ENCODE assay signal across 2 cellular contexts in genomic region chr18:54916507-54916906, GRCh38.
TF ChIP-seq lines count a peak whose summit lies in the region.

No MANE protein-coding gene starts in this region.

TF ChIP-seq in HepG2, 621 proteins besides CTCF, POLR2A, EP300 and RAD21:
- TF ChIP-seq MTA1 (CRISPR knock-in tag; IDR thresholded peaks at IDR 0.05; ENCODE audit: borderline replicate concordance) (no peak), ZNF501 (CRISPR knock-in tag; IDR thresholded peaks at IDR 0.05) (no peak), FOXK2 (IDR thresholded peaks at IDR 0.05) (no peak), STAG1 (CRISPR knock-in tag; IDR thresholded peaks at IDR 0.05) (peak; percentile 57), RFX3 (CRISPR knock-in tag; IDR thresholded peaks at IDR 0.05) (no peak), SMC3 (IDR thresholded peaks at IDR 0.05; ENCODE audit: low read length) (peak; percentile 14; the same call in 1 of the 2 replicates)

TF ChIP-seq in GM12878, 131 proteins besides CTCF, POLR2A, EP300 and RAD21:
- no peak for TF ChIP-seq CHD1 (IDR thresholded peaks at IDR 0.05; ENCODE audit: low read depth, low read length)
- no peak for TF ChIP-seq STAT1 (conservative IDR thresholded peaks at IDR 0.05)
- TF ChIP-seq MYB (IDR thresholded peaks at IDR 0.05; ENCODE audit: borderline replicate concordance, low read depth, low read length), result no peak
- no peak for TF ChIP-seq PRDM15 (CRISPR knock-in tag; IDR thresholded peaks at IDR 0.05)
- no peak for TF ChIP-seq ATF7 (IDR thresholded peaks at IDR 0.05; ENCODE audit: low read depth)
- no peak for TF ChIP-seq SMAD1 (IDR thresholded peaks at IDR 0.05; ENCODE audit: low read depth, partially characterized antibody)
- no peak for TF ChIP-seq ZBTB4 (CRISPR knock-in tag; IDR thresholded peaks at IDR 0.05)
- TF ChIP-seq ZBED1 (IDR thresholded peaks at IDR 0.05; ENCODE audit: borderline replicate concordance), result no peak
- no peak for TF ChIP-seq ZNF687 (IDR thresholded peaks at IDR 0.05)
- TF ChIP-seq NR2C2 (IDR thresholded peaks at IDR 0.05; ENCODE audit: borderline replicate concordance, control insufficient read depth, insufficient read length, low read depth), result no peak
- no peak for TF ChIP-seq E4F1 (IDR thresholded peaks at IDR 0.05; ENCODE audit: borderline replicate concordance, partially characterized antibody)
- no peak for TF ChIP-seq MTA2 (IDR thresholded peaks at IDR 0.05; ENCODE audit: low read depth)
TF ChIP-seq in GM12878: peak in this region for 0.
